ENCODE assay signal across 19 cellular contexts in the genomic region with DNA sequence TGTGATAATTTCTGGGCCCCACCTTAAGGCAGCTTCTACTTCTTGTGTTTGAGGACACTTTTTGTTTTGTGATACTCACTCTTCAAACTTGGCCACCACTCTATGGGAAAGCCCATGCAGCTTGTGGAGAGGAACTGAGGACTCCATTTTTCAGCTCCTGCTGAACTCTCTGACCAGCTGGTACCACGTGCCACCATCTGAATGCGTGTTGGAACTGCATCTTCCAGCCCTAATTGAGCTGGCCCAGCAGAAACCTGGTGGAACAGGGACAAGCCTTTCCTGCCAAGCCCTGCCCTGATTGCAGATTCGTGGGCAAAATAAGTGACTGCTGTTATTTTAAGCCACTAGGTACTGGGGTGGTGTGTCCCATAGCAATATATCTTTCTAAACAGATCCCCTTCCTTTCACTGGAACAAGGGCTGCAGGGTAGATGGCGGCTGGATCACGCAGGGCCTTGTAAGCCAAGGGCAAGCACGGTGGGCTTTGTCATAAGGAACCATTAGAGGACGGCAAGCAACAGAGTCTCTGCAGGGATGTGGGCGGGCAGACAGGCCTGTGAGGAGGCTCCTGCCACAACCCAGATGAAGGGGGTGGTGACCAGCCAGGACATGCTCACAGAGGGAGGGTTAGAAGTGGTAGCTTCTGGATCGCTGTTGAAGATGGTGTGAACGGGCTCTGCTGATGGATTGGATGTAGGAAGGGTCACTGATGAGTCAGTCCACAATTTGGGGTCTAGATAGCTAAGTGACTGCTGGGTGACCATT. TPM values are rescaled to one million over a fixed set of nuclear protein-coding genes. Genes with fewer than 3 reads are reported as not detected.
DNase-seq lines count a peak whose midpoint lies in the region; ATAC-seq and TF ChIP-seq lines count a peak whose summit lies in the region.
"Had no signal": no experiment of that assay in that cellular context is flagged by ENCODE, and none has a peak within 500 bp of the region (broad histone marks: within the 10 kb centered on the region; RNA-seq: fewer than 3 reads in every experiment).

No MANE protein-coding gene starts in this region.

- ATAC-seq in natural killer cell (no peak), GM19467 (IDR thresholded peaks at IDR 0.05; ENCODE audit: unreplicated experiment) (no peak), foreskin keratinocyte (no peak)
- ATAC-seq in natural killer cell treated with Interleukin-12 subunit alpha and Interleukin-12 subunit beta and Interleukin-15 and Interleukin-18, amount 100 ng/mL, for 72 hours: no peak
- ATAC-seq: left lobe of liver, Panc1 had no signal

- peaks cover 43% of the 10 kb centered on the region for H3K4me1 ChIP-seq in mesenchymal stem cell (ENCODE audit: control insufficient read depth, insufficient read depth, low read depth, low read length)
- peaks cover 4% of the 10 kb centered on the region for H3K4me1 ChIP-seq in foreskin keratinocyte

- H2BK12ac ChIP-seq in mesenchymal stem cell (ENCODE audit: low read length in 2 of 2): peak overlapping the region in 1 of 2 experiments; percentile 51

- no peak overlapping the region for H2BK5ac ChIP-seq in mesenchymal stem cell (ENCODE audit: low read depth, low read length, poor library complexity, severe bottlenecking)

- no peak overlapping the region for H2AFZ ChIP-seq in mesenchymal stem cell (ENCODE audit: low read depth, low read length)

- TF ChIP-seq CTCF in natural killer cell (IDR thresholded peaks at IDR 0.05): no peak
- TF ChIP-seq CTCF in chondrocyte (IDR thresholded peaks at IDR 0.05): peak; percentile 11
- no peak for TF ChIP-seq CTCF in foreskin keratinocyte (conservative IDR thresholded peaks at IDR 0.05)

- intact Hi-C loops in natural killer cell (cut with micrococcal nuclease): no loop called here

- H3K27me3 Mint-ChIP-seq in natural killer cell (ENCODE audit: low read depth in 2 of 2) (peaks cover 5 to 7% of the 10 kb centered on the region in 2 donors), chondrocyte (ENCODE audit: low read depth) (no peaks in the 10 kb centered on the region)
- peaks cover 0 to 8% of the 10 kb centered on the region in 2 donors for H3K27me3 Mint-ChIP-seq in natural killer cell treated with Interleukin-12 subunit alpha and Interleukin-12 subunit beta and Interleukin-15 and Interleukin-18, amount 100 ng/mL, for 72 hours
- H3K27me3 Mint-ChIP-seq: activated naive CD8-positive, alpha-beta T cell had no signal

- H3K27ac Mint-ChIP-seq in natural killer cell (peak overlapping the region in 1 of 2 donors; percentile 8), chondrocyte (ENCODE audit: unreplicated experiment) (peak overlapping the region; percentile 66)
- no peak overlapping the region for H3K27ac Mint-ChIP-seq in natural killer cell treated with Interleukin-12 subunit alpha and Interleukin-12 subunit beta and Interleukin-15 and Interleukin-18, amount 100 ng/mL, for 72 hours
- H3K27ac Mint-ChIP-seq: activated naive CD8-positive, alpha-beta T cell had no signal

- no peak overlapping the region for H3K27ac ChIP-seq in mesenchymal stem cell (ENCODE audit: low read length, poor library complexity, severe bottlenecking)
- no peak overlapping the region for H3K27ac ChIP-seq in foreskin keratinocyte
- H3K27ac ChIP-seq: stomach had no signal

- H2BK120ac ChIP-seq in mesenchymal stem cell (ENCODE audit: low read depth, low read length): peak overlapping the region; percentile 11

- no peak overlapping the region for H3K4ac ChIP-seq in mesenchymal stem cell (ENCODE audit: low read depth in 1 of 2, low read length in 2 of 2)

- no peak overlapping the region for H3K9ac ChIP-seq in mesenchymal stem cell (ENCODE audit: low read length)

- peak overlapping the region; percentile 13 to 55 for H3K18ac ChIP-seq in mesenchymal stem cell (ENCODE audit: low read depth in 1 of 2, low read length in 2 of 2)

- peak overlapping the region; percentile 6 for H2BK15ac ChIP-seq in mesenchymal stem cell (ENCODE audit: low read depth, poor library complexity, severe bottlenecking)

- no peaks in the 10 kb centered on the region for H3K36me3 Mint-ChIP-seq in natural killer cell
- no peaks in the 10 kb centered on the region for H3K36me3 Mint-ChIP-seq in natural killer cell treated with Interleukin-12 subunit alpha and Interleukin-12 subunit beta and Interleukin-15 and Interleukin-18, amount 100 ng/mL, for 72 hours
- peaks cover 18% of the 10 kb centered on the region for H3K36me3 Mint-ChIP-seq in chondrocyte (ENCODE audit: low read depth)
- H3K36me3 Mint-ChIP-seq: activated naive CD8-positive, alpha-beta T cell had no signal

- WGBS in mesenchymal stem cell: 67% methylated on average over 9 of the region's 10 CpGs

- H3K14ac ChIP-seq in mesenchymal stem cell (ENCODE audit: low read length in 2 of 2): peak overlapping the region in 1 of 2 experiments; percentile 3

- no peak for DNase-seq in natural killer cell
- DNase-seq in natural killer cell treated with Interleukin-12 subunit alpha and Interleukin-12 subunit beta and Interleukin-15 and Interleukin-18, amount 100 ng/mL, for 72 hours (ENCODE audit: low spot score): no peak
- no peak for DNase-seq in chondrocyte (ENCODE audit: low spot score)
- no peak for DNase-seq in mesenchymal stem cell
- no peak for DNase-seq in T-helper 9 cell
- DNase-seq in AG20443 (ENCODE audit: low spot score): no peak
- DNase-seq in foreskin keratinocyte: no peak
- DNase-seq: activated CD4-positive, alpha-beta T cell treated with anti-CD3 and anti-CD28 coated beads, Interleukin-2, amount 50 U/mL, for 4 hours; activated T-cell treated with anti-CD3 and anti-CD28 coated beads, Interleukin-2, amount 50 U/mL, for 1 hour; effector CD4-positive, alpha-beta T cell; H9; NCI-H187 treated with DMSO at 0.1 percent for 48 hours; stomach had no signal

- H3K23ac ChIP-seq in mesenchymal stem cell (ENCODE audit: low read length in 2 of 2): no peak overlapping the region

- no peaks in the 10 kb centered on the region for H3K27me3 ChIP-seq in mesenchymal stem cell (ENCODE audit: control insufficient read depth in 1 of 2, insufficient read depth in 1 of 2, low read length in 2 of 2)
- peaks cover 20% of the 10 kb centered on the region for H3K27me3 ChIP-seq in foreskin keratinocyte
- H3K27me3 ChIP-seq: stomach had no signal

- peaks cover 3% of the 10 kb centered on the region for H3K79me1 ChIP-seq in mesenchymal stem cell (replicated peaks; ENCODE audit: low read length, poor library complexity, severe bottlenecking)

- peak overlapping the region; percentile 80 for H4K8ac ChIP-seq in mesenchymal stem cell (ENCODE audit: low read length)

- H3K4me1 Mint-ChIP-seq in natural killer cell: peaks cover 28 to 49% of the 10 kb centered on the region in 2 donors
- H3K4me1 Mint-ChIP-seq in natural killer cell treated with Interleukin-12 subunit alpha and Interleukin-12 subunit beta and Interleukin-15 and Interleukin-18, amount 100 ng/mL, for 72 hours (ENCODE audit: low read depth in 2 of 2): peaks cover 15 to 22% of the 10 kb centered on the region in 2 donors
- peaks cover 64% of the 10 kb centered on the region for H3K4me1 Mint-ChIP-seq in chondrocyte (ENCODE audit: low read depth)

- H3K4me3 ChIP-seq in mesenchymal stem cell (ENCODE audit: insufficient read depth in 1 of 2, low read depth in 1 of 2, low read length in 2 of 2): no peak overlapping the region
- H3K4me3 ChIP-seq: stomach had no signal

- H3K9me3 Mint-ChIP-seq in natural killer cell (no peaks in the 10 kb centered on the region), chondrocyte (ENCODE audit: low read depth) (no peaks in the 10 kb centered on the region)
- H3K9me3 Mint-ChIP-seq in natural killer cell treated with Interleukin-12 subunit alpha and Interleukin-12 subunit beta and Interleukin-15 and Interleukin-18, amount 100 ng/mL, for 72 hours: no peaks in the 10 kb centered on the region
- H3K9me3 Mint-ChIP-seq: H9 had no signal

- H2AK5ac ChIP-seq in mesenchymal stem cell (ENCODE audit: low read length, severe bottlenecking): no peak overlapping the region

- no peak overlapping the region for H4K91ac ChIP-seq in mesenchymal stem cell (ENCODE audit: low read length)

- H3K4me3 Mint-ChIP-seq in natural killer cell (peak overlapping the region; percentile 51), chondrocyte (ENCODE audit: unreplicated experiment) (no peak overlapping the region)
- H3K4me3 Mint-ChIP-seq in natural killer cell treated with Interleukin-12 subunit alpha and Interleukin-12 subunit beta and Interleukin-15 and Interleukin-18, amount 100 ng/mL, for 72 hours: no peak overlapping the region
- H3K4me3 Mint-ChIP-seq: activated naive CD8-positive, alpha-beta T cell had no signal

- no peak overlapping the region for H3K4me2 ChIP-seq in mesenchymal stem cell (ENCODE audit: low read length, poor library complexity, severe bottlenecking)

- peaks cover 26 to 27% of the 10 kb centered on the region in 2 experiments for H3K36me3 ChIP-seq in mesenchymal stem cell (ENCODE audit: control insufficient read depth in 1 of 2, insufficient read depth in 2 of 2, low read depth in 1 of 2, low read length in 2 of 2)

- no peaks in the 10 kb centered on the region for H3K9me3 ChIP-seq in mesenchymal stem cell (ENCODE audit: control insufficient read depth, low read length)
- H3K9me3 ChIP-seq: stomach had no signal

RNA-seq across cellular contexts. Expression of a gene that starts 9.5 kb away (rescaled TPM):
- total RNA-seq in natural killer cell (not detected), chondrocyte (not detected in 3 replicates), foreskin keratinocyte (not detected in 2 replicates)
- total RNA-seq in natural killer cell treated with Interleukin-12 subunit alpha and Interleukin-12 subunit beta and Interleukin-15 and Interleukin-18, amount 100 ng/mL, for 72 hours: not detected
- not detected for polyA plus RNA-seq in mesenchymal stem cell (2013, experiment 1 of 2)
- polyA plus RNA-seq in mesenchymal stem cell (2013, experiment 2 of 2): not detected
- not detected in 2 replicates for polyA plus RNA-seq in foreskin keratinocyte
- total RNA-seq: H9, HT-29, left lobe of liver, M059J, stomach had no signal
- polyA plus RNA-seq: stomach had no signal

RNA-seq across cellular contexts. Expression of a gene that starts 24.0 kb away (rescaled TPM):
- total RNA-seq in natural killer cell (not detected), chondrocyte (not detected in 3 replicates), foreskin keratinocyte (not detected in 2 replicates)
- not detected for total RNA-seq in natural killer cell treated with Interleukin-12 subunit alpha and Interleukin-12 subunit beta and Interleukin-15 and Interleukin-18, amount 100 ng/mL, for 72 hours
- not detected for polyA plus RNA-seq in mesenchymal stem cell (2013, experiment 1 of 2)
- polyA plus RNA-seq in mesenchymal stem cell (2013, experiment 2 of 2): not detected
- not detected in 2 replicates for polyA plus RNA-seq in foreskin keratinocyte
- total RNA-seq: H9, HT-29, left lobe of liver, stomach had no signal
- polyA plus RNA-seq: stomach had no signal

RNA-seq across cellular contexts. Expression of a gene that starts 54.0 kb away (rescaled TPM):
- total RNA-seq in natural killer cell (100 to 1,000 TPM; 135 to 214 (median 189) TPM), chondrocyte (267 to 284 TPM (median 270 TPM) in 3 replicates), foreskin keratinocyte (1.8 and 3.1 TPM in 2 replicates)
- total RNA-seq in natural killer cell treated with Interleukin-12 subunit alpha and Interleukin-12 subunit beta and Interleukin-15 and Interleukin-18, amount 100 ng/mL, for 72 hours: 1 to 10 TPM; 2.8 to 4.8 TPM
- 288 TPM for polyA plus RNA-seq in mesenchymal stem cell (2013, experiment 1 of 2)
- polyA plus RNA-seq in mesenchymal stem cell (2013, experiment 2 of 2): 288 TPM
- polyA plus RNA-seq in foreskin keratinocyte: 1.3 and 2.5 TPM in 2 replicates

Comparison
In these comparisons a context has a peak if more than half of its experiments do, and no peak if none do; other contexts are left out.
1. RNA of a gene that starts 54.0 kb away (total RNA-seq): 267 to 284 TPM in chondrocyte and 135 to 214 TPM in natural killer cell; 2.8 to 4.8 TPM in natural killer cell treated with Interleukin-12 subunit alpha and Interleukin-12 subunit beta and Interleukin-15 and Interleukin-18, amount 100 ng/mL, for 72 hours and 1.8 to 3.1 TPM in foreskin keratinocyte; every median in the first group is over 10 times any median in the second.